In the genomic region with DNA sequence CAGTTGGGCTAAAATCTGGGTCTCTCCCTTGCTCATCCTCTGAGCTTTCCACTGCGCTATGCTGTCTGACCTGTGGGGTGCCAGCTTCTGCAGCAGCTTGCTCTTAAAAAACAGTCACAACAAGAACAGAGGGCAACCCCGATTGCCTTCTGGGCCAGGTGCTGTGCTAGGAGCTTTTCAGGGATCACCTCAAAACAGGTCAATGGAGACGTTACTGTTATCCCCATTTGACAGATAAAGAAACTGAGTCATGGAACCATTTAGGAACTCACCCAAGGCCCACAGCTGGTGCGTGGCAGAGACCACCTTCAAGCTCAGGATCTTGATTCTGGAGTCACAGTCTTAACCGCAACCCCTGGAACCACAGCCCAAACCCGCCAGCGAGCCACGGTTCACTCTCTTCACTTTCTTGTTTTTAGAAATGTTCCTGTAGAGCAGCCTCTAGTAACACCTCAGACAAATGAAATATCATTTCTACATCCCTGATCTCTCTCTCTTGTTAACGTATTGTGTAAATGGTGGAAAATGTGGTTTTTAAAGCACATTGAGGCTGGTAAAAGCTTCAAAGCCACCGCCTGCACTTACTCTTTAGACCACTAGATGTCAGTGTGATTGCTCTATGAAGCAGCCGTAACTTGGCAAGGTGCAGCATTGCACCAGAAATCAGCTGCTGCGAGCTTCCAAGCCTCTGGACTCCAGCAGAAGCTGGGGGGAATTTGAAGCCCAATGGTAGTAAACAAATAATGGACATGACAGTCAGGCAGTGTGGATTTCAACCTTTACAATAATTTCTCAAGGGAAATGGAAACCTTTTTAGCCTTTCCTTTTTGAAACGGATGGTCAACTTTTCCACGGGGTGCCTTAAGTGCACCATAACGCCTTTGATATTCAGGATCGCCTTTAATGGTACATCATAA, we compare ENCODE assay signal across 8 cellular contexts. TPM values are rescaled to one million over a fixed set of nuclear protein-coding genes. Genes with fewer than 3 reads are reported as not detected.
DNase-seq lines count a peak whose midpoint lies in the region; ATAC-seq and TF ChIP-seq lines count a peak whose summit lies in the region.

No MANE protein-coding gene starts in this region.

- no peaks in the 10 kb centered on the region for H3K9me3 ChIP-seq in Panc1 (ENCODE audit: control insufficient read depth, insufficient read depth, low read depth, low read length)
- H3K9me3 ChIP-seq in esophagus squamous epithelium, result no peaks in the 10 kb centered on the region

- H3K36me3 ChIP-seq in Panc1 (ENCODE audit: control insufficient read depth, insufficient read depth, low read length), result no peaks in the 10 kb centered on the region
- no peaks in the 10 kb centered on the region for H3K36me3 ChIP-seq in esophagus squamous epithelium

- intact Hi-C loops in Panc1 (cut with micrococcal nuclease; ENCODE audit: unreplicated experiment) (loop anchor here (2.0 to 5.0 kb wide), 3 partner anchors 65 to 353 kb away; no protein-coding TSS in a partner anchor), esophagus squamous epithelium (cut with DNase I) (loop anchor here (5.0 kb wide), 1 partner anchor 65 kb away; no protein-coding TSS in a partner anchor)

- peak overlapping the region; percentile 83 for H3K4me3 Mint-ChIP-seq in activated T-cell treated with anti-CD3 and anti-CD28 coated beads, Interleukin-2, amount 50 U/mL, for 4 hours
- H3K4me3 Mint-ChIP-seq in naive thymus-derived CD8-positive, alpha-beta T cell, result peak overlapping the region; percentile 77 to 95 (median 84)
- H3K4me3 Mint-ChIP-seq in stimulated activated naive CD8-positive, alpha-beta T cell treated with anti-CD3 and anti-CD28 coated beads, Interleukin-15, amount 100 ng/mL, for 72 hours, result peak overlapping the region; percentile 78 to 80

- H3K27ac Mint-ChIP-seq in naive thymus-derived CD8-positive, alpha-beta T cell, result peak overlapping the region; percentile 68 to 97 (median 92)
- H3K27ac Mint-ChIP-seq in stimulated activated naive CD8-positive, alpha-beta T cell treated with anti-CD3 and anti-CD28 coated beads, Interleukin-15, amount 100 ng/mL, for 72 hours, result peak overlapping the region; percentile 23 to 85

- no TSS peak for BruUV-seq in Panc1 (replicated peaks; lab: Mats Ljungman, UMichigan)

- no peaks in the 10 kb centered on the region for H3K36me3 Mint-ChIP-seq in activated T-cell treated with anti-CD3 and anti-CD28 coated beads, Interleukin-2, amount 50 U/mL, for 4 hours (ENCODE audit: insufficient read depth)
- no peaks in the 10 kb centered on the region for H3K36me3 Mint-ChIP-seq in naive thymus-derived CD8-positive, alpha-beta T cell

- H3K27ac ChIP-seq in Panc1 (ENCODE audit: low read length), result no peak overlapping the region
- peak overlapping the region in 3 of 4 donors; percentile 4 to 40 (median 13) for H3K27ac ChIP-seq in esophagus squamous epithelium

- no peak overlapping the region for H3K4me3 ChIP-seq in Panc1 (ENCODE audit: low read depth in 2 of 2, low read length in 2 of 2)
- H3K4me3 ChIP-seq in esophagus squamous epithelium, result peak overlapping the region in 1 of 4 donors; percentile 53

- H3K9me3 Mint-ChIP-seq in activated T-cell treated with anti-CD3 and anti-CD28 coated beads, Interleukin-2, amount 50 U/mL, for 4 hours, result no peaks in the 10 kb centered on the region
- H3K9me3 Mint-ChIP-seq in naive thymus-derived CD8-positive, alpha-beta T cell, result no peaks in the 10 kb centered on the region
- H3K9me3 Mint-ChIP-seq in stimulated activated naive CD8-positive, alpha-beta T cell treated with anti-CD3 and anti-CD28 coated beads, Interleukin-15, amount 100 ng/mL, for 72 hours, result no peaks in the 10 kb centered on the region

- H3K27me3 ChIP-seq in Panc1 (ENCODE audit: control insufficient read depth, insufficient read depth, low read length), result no peaks in the 10 kb centered on the region
- no peaks in the 10 kb centered on the region for H3K27me3 ChIP-seq in esophagus squamous epithelium

- H3K4me1 ChIP-seq in Panc1 (ENCODE audit: control insufficient read depth, insufficient read depth, low read length) (no peaks in the 10 kb centered on the region), esophagus squamous epithelium (peaks cover 9 to 52% (median 19%) of the 10 kb centered on the region in 3 donors)

- in situ Hi-C loops in KBM-7 (cut with MboI; ENCODE audit: low pct_unique_long_range_greater_than_20kb, low sequenced_read_pairs) (no loop called here), Panc1 (cut with HindIII; ENCODE audit: low pct_unique_long_range_greater_than_20kb, low sequenced_read_pairs) (no loop called here)

- peak; percentile 93 for TF ChIP-seq CTCF in Panc1 (IDR thresholded peaks at IDR 0.05)
- peak; percentile 77 to 98 (median 94) for TF ChIP-seq CTCF in esophagus squamous epithelium (IDR thresholded peaks at IDR 0.05)

- CTCF ChIA-PET in Panc1 (lab: Charles Lee), result interaction anchor here (0.6 to 1.1 kb wide), 5 partner anchors 14 to 330 kb away, joined by 3 to 7 read pairs (median 4); no protein-coding TSS in a partner anchor

- ATAC-seq in GM21515 (IDR thresholded peaks at IDR 0.05; ENCODE audit: unreplicated experiment) (peak; percentile 92), Panc1 (peak; percentile 87)
- ATAC-seq in activated T-cell treated with anti-CD3 and anti-CD28 coated beads, Interleukin-2, amount 50 U/mL, for 4 hours, result peak; percentile 65 to 72
- peak; percentile 72 to 73 for ATAC-seq in naive thymus-derived CD8-positive, alpha-beta T cell
- peak; percentile 84 for ATAC-seq in stimulated activated naive CD8-positive, alpha-beta T cell treated with anti-CD3 and anti-CD28 coated beads, Interleukin-15, amount 100 ng/mL, for 72 hours

- TF ChIP-seq POLR2A in esophagus squamous epithelium (IDR thresholded peaks at IDR 0.05), result no peak

- 54% methylated on average over 15 of the region's 16 CpGs for WGBS in esophagus squamous epithelium, 2 donors

- POLR2A ChIA-PET in Panc1 (lab: Charles Lee), result no interaction called here
- POLR2A ChIA-PET in naive thymus-derived CD8-positive, alpha-beta T cell (lab: Charles Lee), result interaction anchor here (0.7 to 5.7 kb wide), 22 partner anchors 8 to 330 kb away, joined by 3 to 124 read pairs (median 6); partner anchors contain the start of gene RICTOR

- H3K4me1 Mint-ChIP-seq in activated T-cell treated with anti-CD3 and anti-CD28 coated beads, Interleukin-2, amount 50 U/mL, for 4 hours (ENCODE audit: low read depth), result peaks cover 70% of the 10 kb centered on the region
- peaks cover 41 to 75% (median 61%) of the 10 kb centered on the region in 4 donors for H3K4me1 Mint-ChIP-seq in naive thymus-derived CD8-positive, alpha-beta T cell
- H3K4me1 Mint-ChIP-seq in stimulated activated naive CD8-positive, alpha-beta T cell treated with anti-CD3 and anti-CD28 coated beads, Interleukin-15, amount 100 ng/mL, for 72 hours, result peaks cover 70% of the 10 kb centered on the region

- DNase-seq in DMS114 treated with DMSO at 0.1 percent for 48 hours (lab: John Stamatoyannopoulos, UW; ENCODE audit: unreplicated experiment), result peak; percentile 48
- DNase-seq in KBM-7, result peak; percentile 86
- peak; percentile 74 for DNase-seq in Panc1 (ENCODE audit: low read depth, low spot score)
- peak; percentile 75 for DNase-seq in activated T-cell treated with anti-CD3 and anti-CD28 coated beads, Interleukin-2, amount 50 U/mL, for 4 hours
- no peak for DNase-seq in esophagus squamous epithelium (lab: John Stamatoyannopoulos, UW)
- peak; percentile 53 to 90 (median 82) for DNase-seq in naive thymus-derived CD8-positive, alpha-beta T cell
- DNase-seq in stimulated activated naive CD8-positive, alpha-beta T cell treated with anti-CD3 and anti-CD28 coated beads, Interleukin-15, amount 100 ng/mL, for 72 hours, result peak; percentile 78 to 82

- no peaks in the 10 kb centered on the region for H3K27me3 Mint-ChIP-seq in activated T-cell treated with anti-CD3 and anti-CD28 coated beads, Interleukin-2, amount 50 U/mL, for 4 hours (ENCODE audit: low read depth)
- H3K27me3 Mint-ChIP-seq in naive thymus-derived CD8-positive, alpha-beta T cell, result no peaks in the 10 kb centered on the region
- H3K27me3 Mint-ChIP-seq in stimulated activated naive CD8-positive, alpha-beta T cell treated with anti-CD3 and anti-CD28 coated beads, Interleukin-15, amount 100 ng/mL, for 72 hours, result no peaks in the 10 kb centered on the region

RNA-seq across cellular contexts. Expression of gene FYB1, which starts 1.7 kb away (rescaled TPM):
- 0.46 TPM for total RNA-seq in Panc1 (2021; ENCODE audit: unreplicated experiment)
- polyA plus RNA-seq in Panc1 (2012; ENCODE audit: insufficient read length), result not detected
- 10 to 100 TPM; 33.4 to 39.0 (median 37.9) TPM for total RNA-seq in activated T-cell treated with anti-CD3 and anti-CD28 coated beads, Interleukin-2, amount 50 U/mL, for 4 hours
- 10 to 100 TPM in 3 of 4 donors, 1 to 10 TPM in 1; 2.8 to 14.1 (median 11.9) TPM for total RNA-seq in esophagus squamous epithelium
- 100 to 1,000 TPM; 579 to 642 TPM for total RNA-seq in naive thymus-derived CD8-positive, alpha-beta T cell
- polyA plus RNA-seq in naive thymus-derived CD8-positive, alpha-beta T cell, result 100 to 1,000 TPM; 181 to 431 (median 312) TPM

Comparison
In these comparisons a context has a peak if more than half of its experiments do, and no peak if none do; other contexts are left out.
1. RNA of gene FYB1, which starts 1.7 kb away (total RNA-seq): 579 to 642 TPM in naive thymus-derived CD8-positive, alpha-beta T cell; 33.4 to 39.0 TPM in activated T-cell treated with anti-CD3 and anti-CD28 coated beads, Interleukin-2, amount 50 U/mL, for 4 hours, 2.8 to 14.1 TPM in esophagus squamous epithelium and 0.46 TPM in Panc1 (single experiment); every median in the first group is over 10 times any median in the second.
2. Peak in every context shown above with its lines, with median percentiles within 50 percentile points of each other: ATAC-seq and H3K4me3 Mint-ChIP-seq.